Comparison of ENCODE assay signal across 8 cellular contexts in genomic region chr9:757246-757881, GRCh38.
DNase-seq lines count a peak whose midpoint lies in the region; ATAC-seq and TF ChIP-seq lines count a peak whose summit lies in the region.

No MANE protein-coding gene starts in this region.

- H3K4me3 ChIP-seq in A673 (ENCODE audit: low read depth, low read length, poor library complexity, severe bottlenecking), result no peak overlapping the region
- no peak overlapping the region for H3K4me3 ChIP-seq in GM12875 (ENCODE audit: low read depth, low read length)
- no peak overlapping the region for H3K4me3 ChIP-seq in epithelial cell of esophagus (ENCODE audit: low read length)
- no peak overlapping the region for H3K4me3 ChIP-seq in mucosa of descending colon

- H3K27ac ChIP-seq in A673 (ENCODE audit: low read depth, low read length, poor library complexity, severe bottlenecking), result no peak overlapping the region

- ATAC-seq in mucosa of descending colon (peak; percentile 71), HG02623 (IDR thresholded peaks at IDR 0.05; ENCODE audit: unreplicated experiment) (no peak)

- BruUV-seq in A673 (replicated peaks; lab: Mats Ljungman, UMichigan), result no TSS peak

- H3K36me3 ChIP-seq in A673 (ENCODE audit: insufficient read depth, low read length, poor library complexity, severe bottlenecking), result no peaks in the 10 kb centered on the region
- no peaks in the 10 kb centered on the region for H3K36me3 ChIP-seq in mucosa of descending colon (ENCODE audit: low read depth)

- TF ChIP-seq CTCF in A673 (conservative IDR thresholded peaks at IDR 0.05; ENCODE audit: low read depth, low read length), result peak; percentile 50
- peak; percentile 45; the same call in 1 of the 2 replicates for TF ChIP-seq CTCF in GM12875 (IDR thresholded peaks at IDR 0.05; ENCODE audit: borderline replicate concordance, insufficient read depth, low read depth, low read length)
- TF ChIP-seq CTCF in epithelial cell of esophagus (IDR thresholded peaks at IDR 0.05; ENCODE audit: insufficient read depth, low read depth, low read length, missing control alignments), result peak; percentile 69
- TF ChIP-seq CTCF in mucosa of descending colon (IDR thresholded peaks at IDR 0.05), result no peak

- POLR2A ChIA-PET in A673 (lab: Charles Lee; ENCODE audit: low non-redundant PET), result no interaction called here

- no peaks in the 10 kb centered on the region for H3K4me1 ChIP-seq in A673 (ENCODE audit: insufficient read depth, low read length, poor library complexity, severe bottlenecking)
- H3K4me1 ChIP-seq in mucosa of descending colon (ENCODE audit: low read depth), result no peaks in the 10 kb centered on the region

- CTCF ChIA-PET in A673 (lab: Charles Lee), result no interaction called here

- H3K9me3 ChIP-seq in A673 (ENCODE audit: low read depth, low read length, poor library complexity, severe bottlenecking) (no peaks in the 10 kb centered on the region), mucosa of descending colon (no peaks in the 10 kb centered on the region)

- H3K27me3 ChIP-seq in A673 (replicated peaks; ENCODE audit: insufficient read depth, low read depth, low read length, poor library complexity), result peaks cover 4% of the 10 kb centered on the region

- intact Hi-C loops in A673 (cut with micrococcal nuclease; ENCODE audit: unreplicated experiment), result loop anchor here (2.0 kb wide), 1 partner anchor 143 kb away; no protein-coding TSS in a partner anchor
- intact Hi-C loops in mucosa of descending colon (cut with DNase I, micrococcal nuclease), result loop anchor here in 1 of 2 donors (5.0 kb wide), 1 partner anchor 145 kb away; no protein-coding TSS in a partner anchor

- DNase-seq in A673 (ENCODE audit: low spot score) (peak; percentile 60), OCI-M1 (lab: John Stamatoyannopoulos, UW) (peak; percentile 43), epithelial cell of esophagus (ENCODE audit: low read depth) (peak; percentile 65), mucosa of descending colon (peak in 1 of 3 donors; percentile 21), SW 1271 (lab: John Stamatoyannopoulos, UW) (no peak)
- DNase-seq in stimulated activated CD8-positive, alpha-beta memory T cell treated with anti-CD3 and anti-CD28 coated beads, Interleukin-4, amount 100 ng/mL, for 48 hours, result no peak

Comparison
In these comparisons a context has a peak if more than half of its experiments do, and no peak if none do; other contexts are left out.
1. DNase-seq: peak in A673 (single experiment), OCI-M1 (single experiment) and epithelial cell of esophagus (single experiment); none in SW 1271 (0 of 2) and stimulated activated CD8-positive, alpha-beta memory T cell treated with anti-CD3 and anti-CD28 coated beads, Interleukin-4, amount 100 ng/mL, for 48 hours (single experiment).